Comparison of ENCODE assay signal across 8 cellular contexts in genomic region chr15:99733268-99734039, GRCh38. TPM values are rescaled to one million over a fixed set of nuclear protein-coding genes. Genes with fewer than 3 reads are reported as not detected.
DNase-seq lines count a peak whose midpoint lies in the region; ATAC-seq and FAIRE-seq lines count a peak whose summit lies in the region.

Gene LYSMD4 (minus strand): TSS chr15:99733437. CDS start chr15:99731999, 1,438 bp downstream.

- peak within 1 kb of the TSS; percentile 72 for H3K27ac ChIP-seq in angular gyrus (ENCODE audit: low read depth, low read length)
- peak within 1 kb of the TSS; percentile 56 for H3K27ac ChIP-seq in right cardiac atrium (ENCODE audit: low read length)

- peak within 1 kb of the TSS; percentile 78 for H3K4me3 ChIP-seq in right cardiac atrium (ENCODE audit: low read length)

- peak; percentile 65 for FAIRE-seq in urothelium cell line (lab: Jason Lieb, UNC)

- no peaks in the 10 kb centered on the region for H3K4me1 ChIP-seq in right cardiac atrium (ENCODE audit: control insufficient read depth, insufficient read depth, low read length)

- peak within 1 kb of the TSS; percentile 97 for H3K27ac Mint-ChIP-seq in T-helper 17 cell

- DNase-seq in NCI-H187 treated with DMSO at 0.1 percent for 48 hours (lab: John Stamatoyannopoulos, UW): peak; percentile 96
- peak; percentile 95 to 100 (median 98) for DNase-seq in T-helper 17 cell
- DNase-seq in right cardiac atrium: peak; percentile 98 to 100 (median 100)
- DNase-seq in pulmonary artery endothelial cell (ENCODE audit: low read depth, low spot score): peak; percentile 75
- DNase-seq in urothelium cell line (ENCODE audit: low spot score): peak; percentile 100

- no peaks in the 10 kb centered on the region for H3K27me3 Mint-ChIP-seq in T-helper 17 cell

- intact Hi-C loops in right cardiac atrium (cut with DNase I): loop anchor here in 1 of 4 donors (10.0 kb wide), 1 partner anchor 449 kb away; no protein-coding TSS in a partner anchor

- H3K27me3 ChIP-seq in right cardiac atrium (ENCODE audit: control insufficient read depth, insufficient read depth): no peaks in the 10 kb centered on the region

- H3K36me3 Mint-ChIP-seq in T-helper 17 cell (ENCODE audit: low read depth): peaks cover 2% of the 10 kb centered on the region

- H3K4me1 Mint-ChIP-seq in T-helper 17 cell: peaks cover 10% of the 10 kb centered on the region

- 9% methylated on average over 69 of the region's 69 CpGs for WGBS in right cardiac atrium

- peak within 1 kb of the TSS; percentile 89 for H3K4me3 Mint-ChIP-seq in T-helper 17 cell

- peak; percentile 88 for ATAC-seq in GM18508 (IDR thresholded peaks at IDR 0.05; ENCODE audit: insufficient read depth, unreplicated experiment)
- ATAC-seq in HG02973 (IDR thresholded peaks at IDR 0.05; ENCODE audit: unreplicated experiment): peak; percentile 98
- ATAC-seq in T-helper 17 cell: peak; percentile 99
- peak; percentile 98 to 99 for ATAC-seq in right cardiac atrium

- H3K9me3 ChIP-seq in T-helper 17 cell (ENCODE audit: control insufficient read depth, low read length, poor library complexity, severe bottlenecking): no peaks in the 10 kb centered on the region
- no peaks in the 10 kb centered on the region for H3K9me3 ChIP-seq in right cardiac atrium (ENCODE audit: control insufficient read depth, low read length)

RNA-seq across cellular contexts. Expression of gene LYSMD4, which starts in this region (rescaled TPM):
- total RNA-seq in T-helper 17 cell: 1 to 10 TPM; 6.8 to 9.2 TPM
- total RNA-seq in right cardiac atrium: 10 to 100 TPM; 12.6 to 19.3 (median 15.7) TPM
- 13.2 TPM for polyA plus RNA-seq in right cardiac atrium
- total RNA-seq in pulmonary artery endothelial cell: 8.1 and 9.2 TPM in 2 replicates

Comparison
In these comparisons a context has a peak if more than half of its experiments do, and no peak if none do; other contexts are left out.
1. Peak in every context shown above with its lines: DNase-seq, ATAC-seq, H3K4me3 ChIP-seq and H3K27ac ChIP-seq.